ENCODE assay signal across 1 cellular context in the genomic region with DNA sequence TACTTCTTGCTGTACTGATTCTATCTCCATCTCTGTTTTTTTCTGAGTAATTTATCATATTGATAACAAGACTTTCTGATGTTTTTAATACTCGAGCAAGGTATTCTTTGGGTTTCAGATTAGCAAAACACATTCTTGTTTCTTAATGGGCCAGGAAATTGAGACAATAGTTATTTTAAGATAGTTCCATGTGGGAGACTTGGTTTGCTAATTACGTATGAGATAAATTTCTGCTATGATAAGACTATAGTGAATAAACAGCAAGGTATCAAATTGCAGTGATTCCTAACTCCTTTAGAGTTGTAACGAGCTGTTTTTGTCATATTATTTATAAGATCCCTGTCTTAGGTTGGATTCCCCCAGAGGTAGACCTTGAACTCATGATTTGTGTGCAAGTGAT.
TF ChIP-seq lines count a peak whose summit lies in the region.

No MANE protein-coding gene starts in this region.

TF ChIP-seq in HEK293, 187 proteins besides CTCF, POLR2A, EP300 and RAD21 (continued from another document):
- TF ChIP-seq KLF8 (tag by site-specific recombination; IDR thresholded peaks at IDR 0.05) (peak; percentile 76), ZNF274 (IDR thresholded peaks at IDR 0.05; ENCODE audit: low read length) (no peak), ZNF274 (tag by site-specific recombination; IDR thresholded peaks at IDR 0.05; ENCODE audit: borderline replicate concordance) (no peak), ZNF76 (tag by site-specific recombination; IDR thresholded peaks at IDR 0.05; ENCODE audit: borderline replicate concordance, low read depth) (no peak), ZNF146 (tag by site-specific recombination; IDR thresholded peaks at IDR 0.05) (0 out of 2 replicates have a peak, but pooled peaks have one; percentile 12), KLF10 (tag by site-specific recombination; IDR thresholded peaks at IDR 0.05) (0 out of 2 replicates have a peak, but pooled peaks have one; percentile 36), BCL11A (tag by site-specific recombination; IDR thresholded peaks at IDR 0.05; ENCODE audit: low read depth) (0 out of 2 replicates have a peak, but pooled peaks have one; percentile 41), GLI2 (tag by site-specific recombination; IDR thresholded peaks at IDR 0.05; ENCODE audit: borderline replicate concordance, low read depth) (peak; percentile 86), SP7 (tag by site-specific recombination; IDR thresholded peaks at IDR 0.05) (peak; percentile 55; the same call in 1 of the 2 replicates)
- TF ChIP-seq, protein P1, sequence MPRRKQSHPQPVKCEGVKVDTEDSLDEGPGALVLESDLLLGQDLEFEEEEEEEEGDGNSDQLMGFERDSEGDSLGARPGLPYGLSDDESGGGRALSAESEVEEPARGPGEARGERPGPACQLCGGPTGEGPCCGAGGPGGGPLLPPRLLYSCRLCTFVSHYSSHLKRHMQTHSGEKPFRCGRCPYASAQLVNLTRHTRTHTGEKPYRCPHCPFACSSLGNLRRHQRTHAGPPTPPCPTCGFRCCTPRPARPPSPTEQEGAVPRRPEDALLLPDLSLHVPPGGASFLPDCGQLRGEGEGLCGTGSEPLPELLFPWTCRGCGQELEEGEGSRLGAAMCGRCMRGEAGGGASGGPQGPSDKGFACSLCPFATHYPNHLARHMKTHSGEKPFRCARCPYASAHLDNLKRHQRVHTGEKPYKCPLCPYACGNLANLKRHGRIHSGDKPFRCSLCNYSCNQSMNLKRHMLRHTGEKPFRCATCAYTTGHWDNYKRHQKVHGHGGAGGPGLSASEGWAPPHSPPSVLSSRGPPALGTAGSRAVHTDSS (tag by site-specific recombination; IDR thresholded peaks at IDR 0.05), result no peak
- TF ChIP-seq, protein P2, sequence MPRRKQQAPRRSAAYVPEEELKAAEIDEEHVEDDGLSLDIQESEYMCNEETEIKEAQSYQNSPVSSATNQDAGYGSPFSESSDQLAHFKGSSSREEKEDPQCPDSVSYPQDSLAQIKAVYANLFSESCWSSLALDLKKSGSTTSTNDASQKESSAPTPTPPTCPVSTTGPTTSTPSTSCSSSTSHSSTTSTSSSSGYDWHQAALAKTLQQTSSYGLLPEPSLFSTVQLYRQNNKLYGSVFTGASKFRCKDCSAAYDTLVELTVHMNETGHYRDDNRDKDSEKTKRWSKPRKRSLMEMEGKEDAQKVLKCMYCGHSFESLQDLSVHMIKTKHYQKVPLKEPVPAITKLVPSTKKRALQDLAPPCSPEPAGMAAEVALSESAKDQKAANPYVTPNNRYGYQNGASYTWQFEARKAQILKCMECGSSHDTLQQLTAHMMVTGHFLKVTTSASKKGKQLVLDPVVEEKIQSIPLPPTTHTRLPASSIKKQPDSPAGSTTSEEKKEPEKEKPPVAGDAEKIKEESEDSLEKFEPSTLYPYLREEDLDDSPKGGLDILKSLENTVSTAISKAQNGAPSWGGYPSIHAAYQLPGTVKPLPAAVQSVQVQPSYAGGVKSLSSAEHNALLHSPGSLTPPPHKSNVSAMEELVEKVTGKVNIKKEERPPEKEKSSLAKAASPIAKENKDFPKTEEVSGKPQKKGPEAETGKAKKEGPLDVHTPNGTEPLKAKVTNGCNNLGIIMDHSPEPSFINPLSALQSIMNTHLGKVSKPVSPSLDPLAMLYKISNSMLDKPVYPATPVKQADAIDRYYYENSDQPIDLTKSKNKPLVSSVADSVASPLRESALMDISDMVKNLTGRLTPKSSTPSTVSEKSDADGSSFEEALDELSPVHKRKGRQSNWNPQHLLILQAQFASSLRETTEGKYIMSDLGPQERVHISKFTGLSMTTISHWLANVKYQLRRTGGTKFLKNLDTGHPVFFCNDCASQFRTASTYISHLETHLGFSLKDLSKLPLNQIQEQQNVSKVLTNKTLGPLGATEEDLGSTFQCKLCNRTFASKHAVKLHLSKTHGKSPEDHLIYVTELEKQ (tag by site-specific recombination; IDR thresholded peaks at IDR 0.05; ENCODE audit: borderline replicate concordance), result no peak
- TF ChIP-seq, protein P3, sequence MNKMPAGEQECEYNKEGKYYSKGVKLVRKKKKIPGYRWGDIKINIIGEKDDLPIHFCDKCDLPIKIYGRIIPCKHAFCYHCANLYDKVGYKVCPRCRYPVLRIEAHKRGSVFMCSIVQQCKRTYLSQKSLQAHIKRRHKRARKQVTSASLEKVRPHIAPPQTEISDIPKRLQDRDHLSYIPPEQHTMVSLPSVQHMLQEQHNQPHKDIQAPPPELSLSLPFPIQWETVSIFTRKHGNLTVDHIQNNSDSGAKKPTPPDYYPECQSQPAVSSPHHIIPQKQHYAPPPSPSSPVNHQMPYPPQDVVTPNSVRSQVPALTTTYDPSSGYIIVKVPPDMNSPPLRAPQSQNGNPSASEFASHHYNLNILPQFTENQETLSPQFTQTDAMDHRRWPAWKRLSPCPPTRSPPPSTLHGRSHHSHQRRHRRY (tag by site-specific recombination; IDR thresholded peaks at IDR 0.05), result no peak
- TF ChIP-seq, protein P4, sequence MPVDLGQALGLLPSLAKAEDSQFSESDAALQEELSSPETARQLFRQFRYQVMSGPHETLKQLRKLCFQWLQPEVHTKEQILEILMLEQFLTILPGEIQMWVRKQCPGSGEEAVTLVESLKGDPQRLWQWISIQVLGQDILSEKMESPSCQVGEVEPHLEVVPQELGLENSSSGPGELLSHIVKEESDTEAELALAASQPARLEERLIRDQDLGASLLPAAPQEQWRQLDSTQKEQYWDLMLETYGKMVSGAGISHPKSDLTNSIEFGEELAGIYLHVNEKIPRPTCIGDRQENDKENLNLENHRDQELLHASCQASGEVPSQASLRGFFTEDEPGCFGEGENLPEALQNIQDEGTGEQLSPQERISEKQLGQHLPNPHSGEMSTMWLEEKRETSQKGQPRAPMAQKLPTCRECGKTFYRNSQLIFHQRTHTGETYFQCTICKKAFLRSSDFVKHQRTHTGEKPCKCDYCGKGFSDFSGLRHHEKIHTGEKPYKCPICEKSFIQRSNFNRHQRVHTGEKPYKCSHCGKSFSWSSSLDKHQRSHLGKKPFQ (tag by site-specific recombination; IDR thresholded peaks at IDR 0.05), result 0 out of 2 replicates have a peak, but pooled peaks have one; percentile 36
- TF ChIP-seq, protein P5, sequence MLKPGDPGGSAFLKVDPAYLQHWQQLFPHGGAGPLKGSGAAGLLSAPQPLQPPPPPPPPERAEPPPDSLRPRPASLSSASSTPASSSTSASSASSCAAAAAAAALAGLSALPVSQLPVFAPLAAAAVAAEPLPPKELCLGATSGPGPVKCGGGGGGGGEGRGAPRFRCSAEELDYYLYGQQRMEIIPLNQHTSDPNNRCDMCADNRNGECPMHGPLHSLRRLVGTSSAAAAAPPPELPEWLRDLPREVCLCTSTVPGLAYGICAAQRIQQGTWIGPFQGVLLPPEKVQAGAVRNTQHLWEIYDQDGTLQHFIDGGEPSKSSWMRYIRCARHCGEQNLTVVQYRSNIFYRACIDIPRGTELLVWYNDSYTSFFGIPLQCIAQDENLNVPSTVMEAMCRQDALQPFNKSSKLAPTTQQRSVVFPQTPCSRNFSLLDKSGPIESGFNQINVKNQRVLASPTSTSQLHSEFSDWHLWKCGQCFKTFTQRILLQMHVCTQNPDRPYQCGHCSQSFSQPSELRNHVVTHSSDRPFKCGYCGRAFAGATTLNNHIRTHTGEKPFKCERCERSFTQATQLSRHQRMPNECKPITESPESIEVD (tag by site-specific recombination; IDR thresholded peaks at IDR 0.05), result peak; percentile 96
TF ChIP-seq in HEK293: peak in this region for 20.
